ENCODE assay signal across 18 cellular contexts in genomic region chr17:50263293-50264262, GRCh38. TPM values are rescaled to one million over a fixed set of nuclear protein-coding genes. Genes with fewer than 3 reads are reported as not detected.
A peak's percentile ranks its signal among the peaks of the same experiment; 100 is the strongest.
DNase-seq lines count a peak whose midpoint lies in the region; FAIRE-seq and TF ChIP-seq lines count a peak whose summit lies in the region.
"Had no signal": no experiment of that assay in that cellular context is flagged by ENCODE, and none has a peak within 500 bp of the region (broad histone marks: within the 10 kb centered on the region; RNA-seq: fewer than 3 reads in every experiment).

No MANE protein-coding gene starts in this region.

- CTCF ChIA-PET in H1 (lab: Charles Lee; ENCODE audit: partially characterized antibody): interaction anchor here (0.6 to 41.5 kb wide), 8 partner anchors 11 to 87 kb away, joined by 3 to 1349 read pairs (median 4); partner anchors contain the start of genes COL1A1 and TMEM92

- H3K27ac Mint-ChIP-seq in nephron progenitor cell: no peak overlapping the region

- no peaks in the 10 kb centered on the region for H3K9me3 ChIP-seq in H1 (ENCODE audit: insufficient read depth in 2 of 2, low read depth in 1 of 2, low read length in 1 of 2)
- no peaks in the 10 kb centered on the region for H3K9me3 ChIP-seq in HAP-1
- H3K9me3 ChIP-seq: esophagus squamous epithelium, mucosa of descending colon had no signal

- H4K91ac ChIP-seq in H1 (replicated peaks; ENCODE audit: insufficient read length, low read length): no peak overlapping the region

- in situ Hi-C loops in HAP-1 (cut with MboI; ENCODE audit: low sequenced_read_pairs): no loop called here

- H3K4me3 ChIP-seq in H1 (ENCODE audit: extremely low read depth in 1 of 4, insufficient read depth in 2 of 4, low read depth in 3 of 4, low read length in 4 of 4) (peak overlapping the region; percentile 4 to 58 (median 38); a peak in 5 of 8 replicates), HAP-1 (no peak overlapping the region)
- H3K4me3 ChIP-seq: esophagus squamous epithelium, mucosa of descending colon had no signal

- H3K27me3 Mint-ChIP-seq in nephron progenitor cell (ENCODE audit: low read depth, poor library complexity): no peaks in the 10 kb centered on the region

- no peak overlapping the region for H2BK120ac ChIP-seq in H1 (replicated peaks; ENCODE audit: low read depth, low read length)

- H3K36me3 ChIP-seq in H1 (ENCODE audit: control insufficient read depth in 2 of 4, insufficient read depth in 4 of 4, low read length in 3 of 4) (no peaks in the 10 kb centered on the region), HAP-1 (replicated peaks) (no peaks in the 10 kb centered on the region)
- H3K36me3 ChIP-seq: esophagus squamous epithelium had no signal

- TF ChIP-seq POLR2A in H1 (IDR thresholded peaks at IDR 0.05; ENCODE audit: control extremely low read depth in 1 of 2, low read depth in 2 of 2, low read length in 2 of 2): no peak

- no peak overlapping the region for H4K5ac ChIP-seq in H1 (ENCODE audit: insufficient read length, low read depth, low read length)

- H2BK20ac ChIP-seq in H1 (ENCODE audit: low read length): peak overlapping the region; percentile 83; the same call in 1 of the 2 replicates

- no peak for TF ChIP-seq EP300 in H1 (IDR thresholded peaks at IDR 0.05; ENCODE audit: borderline replicate concordance in 1 of 2, low read depth in 2 of 2, low read length in 2 of 2)

- TF ChIP-seq CTCF in H1 (IDR thresholded peaks at IDR 0.05; ENCODE audit: control extremely low read depth in 1 of 3, insufficient read depth in 1 of 3, low read depth in 1 of 3, low read length in 3 of 3) (no peak), nephron progenitor cell (IDR thresholded peaks at IDR 0.05) (no peak)

- POLR2A ChIA-PET in H1 (lab: Charles Lee; ENCODE audit: partially characterized antibody): interaction anchor here (1.0 kb wide), 1 partner anchor 111 kb away, joined by 4 read pairs; no protein-coding TSS in a partner anchor

- H3K4me3 Mint-ChIP-seq in nephron progenitor cell: peak overlapping the region; percentile 39

- H2BK5ac ChIP-seq in H1 (ENCODE audit: low read depth, low read length): peak overlapping the region; percentile 56; the same call in 1 of the 2 replicates

- H3K23me2 ChIP-seq in H1 (ENCODE audit: low read depth, low read length): peaks cover 5% of the 10 kb centered on the region; the same call in 1 of the 2 replicates

- TF ChIP-seq RAD21 in H1 (IDR thresholded peaks at IDR 0.05 in 1 of 2, conservative IDR thresholded peaks at IDR 0.05 in 1 of 2; ENCODE audit: low read depth in 2 of 2, low read length in 2 of 2): no peak

- H3K14ac ChIP-seq in H1 (ENCODE audit: insufficient read length): no peak overlapping the region

- no peak overlapping the region for H3K27ac ChIP-seq in H1 (ENCODE audit: low read depth, low read length)

- H3K4me2 ChIP-seq in H1 (ENCODE audit: insufficient read depth in 1 of 2, low read depth in 2 of 2, low read length in 2 of 2): peak overlapping the region; percentile 64 to 67

- H3K9ac ChIP-seq in H1 (replicated peaks in 1 of 4; ENCODE audit: extremely low read depth in 1 of 4, low read depth in 3 of 4, low read length in 3 of 4): no peak overlapping the region

- H2BK15ac ChIP-seq in H1 (ENCODE audit: low read length): peak overlapping the region; percentile 77; the same call in 1 of the 2 replicates

- no peaks in the 10 kb centered on the region for H3K79me2 ChIP-seq in H1 (ENCODE audit: control insufficient read depth in 1 of 2, insufficient read depth in 2 of 2, low read length in 2 of 2)

- 0 out of 2 replicates have a peak, but pooled peaks cover 3% of the 10 kb centered on the region for H3K79me1 ChIP-seq in H1 (ENCODE audit: low read depth, low read length)

- 0 out of 2 replicates have a peak overlapping the region, but pooled peaks have one; percentile 72 for H2AK5ac ChIP-seq in H1 (ENCODE audit: low read depth, low read length)

- H4K20me1 ChIP-seq in H1 (replicated peaks in 1 of 2; ENCODE audit: control insufficient read depth in 1 of 2, insufficient read depth in 2 of 2, low read length in 2 of 2): no peaks in the 10 kb centered on the region

- no peak for FAIRE-seq in H1 (lab: Jason Lieb, UNC)
- FAIRE-seq in urothelium cell line (lab: Jason Lieb, UNC): no peak
- no peak for FAIRE-seq in GM19239 (lab: Jason Lieb, UNC)
- FAIRE-seq: A204.1, islet of Langerhans, TTC549 had no signal

- H3K27me3 ChIP-seq in H1 (replicated peaks in 1 of 4; ENCODE audit: control insufficient read depth in 3 of 4, extremely low read depth in 1 of 4, insufficient read depth in 3 of 4, low read length in 3 of 4) (no peaks in the 10 kb centered on the region; a peak in 3 of 7 replicates), HAP-1 (ENCODE audit: low read depth) (peaks cover 3% of the 10 kb centered on the region; the same call in 1 of the 2 replicates)
- H3K27me3 ChIP-seq: esophagus squamous epithelium had no signal

- no peak overlapping the region; the same call in 1 of the 2 replicates for H4K8ac ChIP-seq in H1 (ENCODE audit: extremely low read depth, insufficient read depth, low read length)

- no peak overlapping the region for H3K56ac ChIP-seq in H1 (replicated peaks; ENCODE audit: insufficient read length, low read depth, low read length)

- peak overlapping the region; percentile 88 for H3K18ac ChIP-seq in H1 (ENCODE audit: extremely low read depth, low read length)

- 79% methylated on average over 10 of the region's 11 CpGs; no CpG with 5 or more reads in 1 of the 2 experiments for WGBS in H1 (ENCODE audit: extremely low coverage in 1 of 2, insufficient coverage in 1 of 2, insufficient read length in 1 of 2, insufficient replicate concordance in 2 of 2, low coverage in 1 of 2, low lambda C conversion rate in 2 of 2, missing lambda C conversion rate in 1 of 2), 2 experiments

- peaks cover 0 to 23% (median 16%) of the 10 kb centered on the region in 4 experiments; a peak in 6 of 7 replicates for H3K4me1 ChIP-seq in H1 (replicated peaks in 1 of 4; ENCODE audit: control insufficient read depth in 3 of 4, insufficient read depth in 4 of 4, low read length in 3 of 4)
- H3K4me1 ChIP-seq in HAP-1: no peaks in the 10 kb centered on the region

- H3K9me3 Mint-ChIP-seq in nephron progenitor cell: no peaks in the 10 kb centered on the region

- no peak overlapping the region for H3K4ac ChIP-seq in H1 (replicated peaks; ENCODE audit: insufficient read length, low read depth, low read length)

- peaks cover 83% of the 10 kb centered on the region for H3K4me1 Mint-ChIP-seq in nephron progenitor cell

- H3K36me3 Mint-ChIP-seq in nephron progenitor cell (ENCODE audit: low read depth): no peaks in the 10 kb centered on the region

- H2BK12ac ChIP-seq in H1 (ENCODE audit: low read depth, low read length): peak overlapping the region; percentile 44; the same call in 1 of the 2 replicates

- H2AFZ ChIP-seq in H1 (ENCODE audit: low read length): no peak overlapping the region

- H3K23ac ChIP-seq in H1 (ENCODE audit: insufficient read length): no peak overlapping the region

- DNase-seq in activated effector memory CD4-positive, alpha-beta T cell treated with anti-CD3 and anti-CD28 coated beads, Interleukin-2, amount 50 U/mL, for 16 hours: peak; percentile 44
- DNase-seq in activated effector memory CD4-positive, alpha-beta T cell treated with Interleukin-2 at 50 U/mL for 16 hours: no peak
- DNase-seq in H1 (ENCODE audit: low read depth in 1 of 2, low spot score in 2 of 2): no peak
- no peak for DNase-seq in nephron progenitor cell
- DNase-seq in urothelium cell line (ENCODE audit: low spot score): peak; percentile 4
- DNase-seq in HAP-1 (ENCODE audit: low spot score in 2 of 2): no peak
- DNase-seq in GM19239 (ENCODE audit: insufficient read length, low spot score): no peak
- no peak for DNase-seq in effector CD4-positive, alpha-beta T cell
- DNase-seq: Calu3, cortex of kidney, esophagus squamous epithelium, mucosa of descending colon, NCI-H2029, SHP77 treated with DMSO at 0.1 percent for 48 hours had no signal

TF ChIP-seq in H1, 55 proteins besides CTCF, POLR2A, EP300 and RAD21:
- TF ChIP-seq PHF8 (conservative IDR thresholded peaks at IDR 0.05; ENCODE audit: low read depth, low read length) (no peak), EGR1 (IDR thresholded peaks at IDR 0.05; ENCODE audit: borderline replicate concordance, low read depth, low read length) (peak; percentile 56; the same call in 1 of the 2 replicates), POLR2AphosphoS5 (IDR thresholded peaks at IDR 0.05; ENCODE audit: low read depth, low read length) (no peak), CTBP2 (IDR thresholded peaks at IDR 0.05; ENCODE audit: borderline replicate concordance, insufficient read depth, insufficient read length, low read length) (peak; percentile 26), SIX5 (IDR thresholded peaks at IDR 0.05; ENCODE audit: low read depth, low read length) (no peak)
TF ChIP-seq in H1: peak in this region for 2.

RNA-seq across cellular contexts. Expression of gene TMEM92, which starts 10.7 kb away (rescaled TPM):
- 11.9 and 12.2 TPM in 2 replicates for total RNA-seq in H1 (2021; fragmentation: NEBNext Ultra II Directional; extraction: Animal tissue kit (Norgen Biotek cat#: 25700))
- polyA plus RNA-seq in H1 (2011; rRNA removed): 24.8 and 39.2 TPM in 2 replicates
- 14.9 TPM for polyA plus RNA-seq in H1 (2011; cell fraction: cytosol; rRNA removed)
- 13.5 TPM for polyA plus RNA-seq in H1 (2011; cell fraction: nucleus; rRNA removed)
- 12.3 to 17.0 TPM (median 15.6 TPM) in 4 replicates for polyA plus RNA-seq in H1 (2012, experiment 1 of 2)
- polyA plus RNA-seq in H1 (2012, experiment 2 of 2): 17.9 TPM
- polyA plus RNA-seq in H1 (2013, experiment 1 of 2): 23.2 TPM
- 31.1 TPM for polyA plus RNA-seq in H1 (2013, experiment 2 of 2)
- 6.3 and 10.4 TPM in 2 replicates for polyA minus RNA-seq in H1 (2011; rRNA and poly(A)+ RNA removed)
- 15.3 TPM for polyA minus RNA-seq in H1 (2011; cell fraction: cytosol; rRNA and poly(A)+ RNA removed)
- 12.1 TPM for polyA minus RNA-seq in H1 (2011; cell fraction: nucleus; rRNA and poly(A)+ RNA removed)
- total RNA-seq: subcutaneous adipose tissue had no signal

Comparison
In these comparisons a context has a peak if more than half of its experiments do, and no peak if none do; other contexts are left out.
1. DNase-seq: peak in activated effector memory CD4-positive, alpha-beta T cell treated with anti-CD3 and anti-CD28 coated beads, Interleukin-2, amount 50 U/mL, for 16 hours (single experiment) and urothelium cell line (single experiment); none in activated effector memory CD4-positive, alpha-beta T cell treated with Interleukin-2 at 50 U/mL for 16 hours (single experiment), H1 (0 of 2), nephron progenitor cell (single experiment), HAP-1 (0 of 2), GM19239 (single experiment) and effector CD4-positive, alpha-beta T cell (single experiment).